Comparison of ENCODE assay signal across 8 cellular contexts in the genomic region with DNA sequence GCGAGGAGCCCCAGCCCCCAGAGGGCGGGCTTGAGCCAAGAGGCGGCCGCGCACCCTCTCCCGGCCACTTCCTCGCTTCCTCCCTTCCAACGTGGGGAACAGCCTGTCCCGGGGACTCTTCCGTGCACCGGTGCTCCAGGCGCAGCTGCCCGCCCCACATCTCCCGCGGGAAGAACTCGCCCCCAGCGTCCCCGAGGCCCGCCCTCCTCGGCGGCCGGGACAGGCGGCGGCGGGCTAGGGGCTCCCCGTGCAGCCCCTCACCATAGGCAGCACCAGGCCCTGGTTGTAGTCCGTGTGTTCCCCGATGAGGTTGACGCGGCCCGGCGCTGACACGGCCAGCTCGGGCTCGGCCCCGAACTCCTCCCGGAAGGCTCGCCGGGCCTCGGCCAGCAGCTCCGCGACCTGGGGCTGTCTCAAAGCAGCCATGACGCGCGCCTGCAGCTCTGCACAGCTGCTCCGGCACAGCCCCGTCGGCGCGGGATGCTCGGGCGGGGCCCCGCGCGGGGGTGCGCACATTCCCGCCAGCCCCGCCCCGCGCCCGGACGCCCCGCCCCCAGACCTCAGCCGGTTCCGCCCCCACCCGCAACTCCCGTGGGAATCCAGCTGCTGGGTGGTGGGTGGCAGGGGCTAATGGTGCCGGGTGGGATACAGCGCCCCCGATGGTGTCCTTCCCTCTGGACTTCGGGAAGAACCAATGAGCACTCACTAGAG.
DNase-seq lines count a peak whose midpoint lies in the region; ATAC-seq and TF ChIP-seq lines count a peak whose summit lies in the region.

A gene (minus strand): TSS at position 482 of the 711 bp plus-strand sequence. CDS start 56 bp downstream, at position 426.

- H3K4me3 ChIP-seq in epithelial cell of esophagus (ENCODE audit: low read length) (peak within 1 kb of the TSS; percentile 45), mucosa of rectum (ENCODE audit: low read length in 2 of 2) (peak within 1 kb of the TSS; percentile 66 to 71)

- no peaks in the 10 kb centered on the region for H3K36me3 ChIP-seq in mucosa of rectum (ENCODE audit: control insufficient read depth in 2 of 2, insufficient read depth in 2 of 2, low read length in 2 of 2)

- in situ Hi-C loops in GM13976 (cut with MboI; ENCODE audit: low sequenced_read_pairs, unreplicated experiment) = no loop called here

- H3K27ac ChIP-seq in mucosa of rectum (ENCODE audit: low read depth in 2 of 2, low read length in 2 of 2) = peak within 1 kb of the TSS; percentile 74 to 86

- peak; percentile 57 for ATAC-seq in HG02981 (IDR thresholded peaks at IDR 0.05; ENCODE audit: unreplicated experiment)

- H3K9ac ChIP-seq in mucosa of rectum (ENCODE audit: low read depth in 1 of 2, low read length in 2 of 2) = peak within 1 kb of the TSS; percentile 65 to 79

- H3K27me3 ChIP-seq in mucosa of rectum (ENCODE audit: control insufficient read depth in 2 of 2, insufficient read depth in 2 of 2, low read length in 2 of 2) = no peaks in the 10 kb centered on the region

- DNase-seq in 8988T = peak; percentile 72
- peak; percentile 92 for DNase-seq in GM13976 (ENCODE audit: low spot score)
- peak; percentile 48 for DNase-seq in NOMO-1 treated with dmso at 0.1 percent for 144 hours (lab: John Stamatoyannopoulos, UW; ENCODE audit: unreplicated experiment)
- DNase-seq in activated T-cell treated with anti-CD3 and anti-CD28 coated beads for 4 hours = peak; percentile 58
- DNase-seq in epithelial cell of esophagus (ENCODE audit: low read depth) = peak; percentile 78
- DNase-seq in stimulated activated naive CD4-positive, alpha-beta T cell (lab: John Stamatoyannopoulos, UW) = peak; percentile 47 to 71 (median 65)

- TF ChIP-seq CTCF in GM13976 (IDR thresholded peaks at IDR 0.05; ENCODE audit: borderline replicate concordance, control extremely low read depth, extremely low read depth, insufficient read depth, missing control alignments) (peak; percentile 62), epithelial cell of esophagus (IDR thresholded peaks at IDR 0.05; ENCODE audit: insufficient read depth, low read depth, low read length, missing control alignments) (peak; percentile 62)

- no peaks in the 10 kb centered on the region for H3K9me3 ChIP-seq in mucosa of rectum (ENCODE audit: control insufficient read depth in 2 of 2, low read length in 2 of 2)

- peaks cover 14% of the 10 kb centered on the region in 2 donors for H3K4me1 ChIP-seq in mucosa of rectum (ENCODE audit: control insufficient read depth in 2 of 2, insufficient read depth in 2 of 2, low read length in 2 of 2)

Comparison
In these comparisons a context has a peak if more than half of its experiments do, and no peak if none do; other contexts are left out.
1. Peak in every context shown above with its lines: DNase-seq, ATAC-seq, H3K4me3 ChIP-seq and H3K27ac ChIP-seq.